ENCODE assay signal across 24 cellular contexts in the genomic region with DNA sequence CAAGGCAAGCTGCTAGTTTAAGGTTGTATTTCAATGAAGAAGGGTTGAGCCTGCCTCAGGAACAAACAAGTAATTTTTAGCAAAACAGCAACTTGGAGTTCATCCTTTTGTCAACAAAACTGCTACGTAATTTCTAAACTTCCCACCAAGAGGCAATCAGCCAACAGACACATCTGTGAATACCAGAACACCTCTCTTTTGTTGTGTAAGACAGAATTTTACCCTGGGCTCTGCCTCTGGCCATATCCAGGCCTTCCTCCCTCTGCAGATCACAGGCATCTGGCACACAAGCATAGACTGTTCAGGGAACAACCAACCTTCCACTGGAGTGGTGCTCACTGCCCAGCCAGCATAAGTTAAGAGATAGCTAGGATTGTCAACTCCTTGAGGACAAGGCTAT.
"Had no signal": no experiment of that assay in that cellular context is flagged by ENCODE, and none has a peak within 500 bp of the region (broad histone marks: within the 10 kb centered on the region; RNA-seq: fewer than 3 reads in every experiment).

No MANE protein-coding gene starts in this region.

- H3K4me3 ChIP-seq: colonic mucosa, dorsolateral prefrontal cortex, esophagus squamous epithelium, hepatocyte, right lobe of liver had no signal

- H3K9me3 ChIP-seq: colonic mucosa, esophagus squamous epithelium, right lobe of liver had no signal

- H2AFZ ChIP-seq: hepatocyte had no signal

- FAIRE-seq: bronchial epithelial cell, small intestine had no signal

- H3K79me2 ChIP-seq: hepatocyte had no signal

- H3K27ac ChIP-seq: colonic mucosa, esophagus squamous epithelium, hepatocyte, right lobe of liver had no signal

- ATAC-seq: activated T-cell treated with anti-CD3 and anti-CD28 coated beads, Interleukin-2, amount 50 U/mL, for 72 hours; effector memory CD8-positive, alpha-beta T cell; left ventricle myocardium superior; right lobe of liver; stimulated activated naive B cell treated with anti-CD40 and anti-IgM and Interleukin-4, amounts not matched to agents 10 μg/mL and 1 μg/mL and 100 μg/mL, for 72 hours had no signal

- H3K4me2 ChIP-seq: hepatocyte had no signal

- DNase-seq: activated CD4-positive, alpha-beta memory T cell treated with anti-CD3 and anti-CD28 coated beads, Interleukin-2, amount 10 ng/mL, durations not matched to agents 7 days and 5 days; activated CD4-positive, alpha-beta T cell treated with anti-CD3 and anti-CD28 coated beads, Interleukin-2, amount 10 ng/mL, durations not matched to agents 24 days and 14 days; activated effector memory CD4-positive, alpha-beta T cell treated with Interleukin-2 at 50 U/mL for 16 hours; activated naive CD4-positive, alpha-beta T cell treated with anti-CD3 and anti-CD28 coated beads for 36 hours; activated naive CD8-positive, alpha-beta T cell treated with anti-CD3 and anti-CD28 coated beads, Interleukin-2, amount 10 ng/mL, durations not matched to agents 7 days and 5 days; activated T-cell treated with anti-CD3 and anti-CD28 coated beads, Interleukin-2, amount 50 U/mL, for 72 hours; amniotic stem cell; colonic mucosa; dorsolateral prefrontal cortex; effector memory CD8-positive, alpha-beta T cell; esophagus squamous epithelium; foreskin melanocyte; left ventricle myocardium superior; mammary epithelial cell; nephron progenitor cell; occipital lobe; posterior cingulate gyrus; right lobe of liver; small intestine; stimulated activated CD8-positive, alpha-beta memory T cell treated with anti-CD3 and anti-CD28 coated beads, Interleukin-4, amount 100 ng/mL, for 48 hours; stimulated activated naive B cell treated with anti-CD40 and anti-IgM and Interleukin-4, amounts not matched to agents 10 μg/mL and 1 μg/mL and 100 μg/mL, for 72 hours; T-helper 2 cell had no signal

- H3K36me3 ChIP-seq: colonic mucosa, esophagus squamous epithelium, right lobe of liver had no signal

- H3K27me3 ChIP-seq: colonic mucosa, dorsolateral prefrontal cortex, esophagus squamous epithelium, hepatocyte, right lobe of liver had no signal

- H3K4me1 ChIP-seq: colonic mucosa, right lobe of liver had no signal
